Comparison of ENCODE assay signal across 20 cellular contexts in the genomic region with DNA sequence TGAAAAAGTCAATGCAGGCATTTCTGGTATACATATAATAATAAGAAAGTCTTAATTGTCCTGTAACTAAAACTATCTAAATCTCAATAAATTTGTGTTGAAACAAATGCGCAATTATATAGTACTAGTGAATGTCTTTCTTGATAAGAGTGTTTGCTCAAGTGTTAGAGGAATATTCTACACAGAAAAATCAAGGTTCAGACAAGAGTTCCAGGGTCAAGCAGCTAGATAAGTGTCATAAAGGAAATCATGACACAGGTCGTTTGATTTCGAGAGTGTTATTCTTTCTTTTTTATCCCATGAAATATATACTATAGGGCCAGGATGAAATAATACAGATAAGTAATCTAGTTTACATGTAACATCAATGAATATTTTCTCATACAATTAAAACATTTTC.
DNase-seq lines count a peak whose midpoint lies in the region; ATAC-seq, FAIRE-seq and TF ChIP-seq lines count a peak whose summit lies in the region.
"Had no signal": no experiment of that assay in that cellular context is flagged by ENCODE, and none has a peak within 500 bp of the region (broad histone marks: within the 10 kb centered on the region; RNA-seq: fewer than 3 reads in every experiment).

No MANE protein-coding gene starts in this region.

- CTCF ChIA-PET in HepG2 (lab: Yijun Ruan, JAX; ENCODE audit: low intra/inter-chr PET ratio, low total read pairs), result no interaction called here
- CTCF ChIA-PET in activated B cell treated with CpG ODN at 0.5 μM for 24 hours (lab: Charles Lee), result no interaction called here

- H3K9ac ChIP-seq in HepG2 (ENCODE audit: insufficient read depth, low read depth, low read length) (no peak overlapping the region), smooth muscle cell (ENCODE audit: low read depth) (no peak overlapping the region)
- H3K9ac ChIP-seq: GM23248 had no signal

- H3F3A ChIP-seq in smooth muscle cell (ENCODE audit: low read depth), result peaks cover 3% of the 10 kb centered on the region

- TF ChIP-seq EP300 in HepG2 (IDR thresholded peaks at IDR 0.05; ENCODE audit: low read depth in 2 of 2, low read length in 2 of 2), result no peak; a peak in 1 of 4 replicates
- no peak for TF ChIP-seq EP300 in HepG2 (CRISPR knock-in tag; IDR thresholded peaks at IDR 0.05; ENCODE audit: borderline replicate concordance)

- H3K9me3 Mint-ChIP-seq in activated B cell treated with CpG ODN at 0.5 μM for 24 hours, result no peaks in the 10 kb centered on the region

- no peak for TF ChIP-seq CTCF in HepG2 (CRISPR knock-in tag; IDR thresholded peaks at IDR 0.05)
- TF ChIP-seq CTCF in right lobe of liver (IDR thresholded peaks at IDR 0.05), result no peak
- TF ChIP-seq CTCF in activated B cell treated with CpG ODN at 0.5 μM for 24 hours (IDR thresholded peaks at IDR 0.05), result no peak
- TF ChIP-seq CTCF in left lung (IDR thresholded peaks at IDR 0.05), result no peak
- no peak for TF ChIP-seq CTCF in smooth muscle cell (IDR thresholded peaks at IDR 0.05; ENCODE audit: borderline replicate concordance, insufficient read depth, poor library complexity, severe bottlenecking)

- FAIRE-seq in HepG2 (lab: Jason Lieb, UNC) (no peak), small intestine (lab: Jason Lieb, UNC) (peak; percentile 23)
- FAIRE-seq: D721Med, G401.6, GM12891, HTR-8/SVneo had no signal

- H3K79me2 ChIP-seq in HepG2 (ENCODE audit: insufficient read depth, low read length) (peaks cover 22% of the 10 kb centered on the region), smooth muscle cell (ENCODE audit: low read depth) (peaks cover 12% of the 10 kb centered on the region)

- H3K36me3 ChIP-seq in HepG2 (replicated peaks in 1 of 2; ENCODE audit: control insufficient read depth in 1 of 2, insufficient read depth in 2 of 2, low read length in 2 of 2) (no peaks in the 10 kb centered on the region; a peak in 1 of 5 replicates), right lobe of liver (no peaks in the 10 kb centered on the region), left lung (no peaks in the 10 kb centered on the region), small intestine (ENCODE audit: control insufficient read depth in 2 of 2, insufficient read depth in 2 of 2, low read length in 2 of 2) (no peaks in the 10 kb centered on the region), smooth muscle cell (ENCODE audit: low read depth) (no peaks in the 10 kb centered on the region)
- H3K36me3 ChIP-seq: BE2C, HAP-1 had no signal

- H3K9me3 ChIP-seq in HepG2 (ENCODE audit: low read length), result no peaks in the 10 kb centered on the region
- H3K9me3 ChIP-seq in right lobe of liver, result no peaks in the 10 kb centered on the region
- H3K9me3 ChIP-seq in left lung, result no peaks in the 10 kb centered on the region
- no peaks in the 10 kb centered on the region for H3K9me3 ChIP-seq in small intestine (ENCODE audit: control insufficient read depth, low read depth)
- H3K9me3 ChIP-seq in smooth muscle cell (replicated peaks; ENCODE audit: low read depth), result no peaks in the 10 kb centered on the region
- H3K9me3 ChIP-seq: BE2C, Caco-2, HAP-1 had no signal

- no peak overlapping the region for H3K4me3 Mint-ChIP-seq in activated B cell treated with CpG ODN at 0.5 μM for 24 hours
- H3K4me3 Mint-ChIP-seq: CD4-positive, CD25-positive, alpha-beta regulatory T cell; IgD-negative memory B cell had no signal

- DNase-seq in HepG2 (ENCODE audit: low spot score) (no peak), right lobe of liver (no peak), activated B cell treated with CpG ODN at 0.5 μM for 24 hours (no peak), left lung (no peak), small intestine (peak; percentile 66), smooth muscle cell (lab: John Stamatoyannopoulos, UW; ENCODE audit: unreplicated experiment) (no peak), NCI-H1436 treated with DMSO at 0.1 percent for 48 hours (lab: John Stamatoyannopoulos, UW) (no peak), sciatic nerve (ENCODE audit: low spot score) (no peak)
- DNase-seq: 8988T; BE2C; C1 segment of cervical spinal cord; Caco-2; CD4-positive, CD25-positive, alpha-beta regulatory T cell; GM23248 had no signal

- H3K27ac Mint-ChIP-seq in activated B cell treated with CpG ODN at 0.5 μM for 24 hours, result peak overlapping the region; percentile 61

- no peak overlapping the region for H2AFZ ChIP-seq in HepG2 (ENCODE audit: low read length)
- H2AFZ ChIP-seq in smooth muscle cell (ENCODE audit: low read depth), result no peak overlapping the region
- H2AFZ ChIP-seq: GM23248 had no signal

- H3K27ac ChIP-seq in HepG2 (ENCODE audit: extremely low read length, insufficient read depth, low read length) (peak overlapping the region; percentile 71), right lobe of liver (no peak overlapping the region), left lung (no peak overlapping the region), small intestine (ENCODE audit: low read depth in 1 of 2, low read length in 1 of 2) (no peak overlapping the region), smooth muscle cell (ENCODE audit: low read depth) (no peak overlapping the region)
- H3K27ac ChIP-seq: GM23248 had no signal

- in situ Hi-C loops in HepG2 (cut with HindIII; ENCODE audit: extremely low pct_ligation_motif_present, low pct_unique_long_range_greater_than_20kb), result no loop called here

- H3K4me2 ChIP-seq in HepG2 (ENCODE audit: low read depth, low read length) (no peak overlapping the region; the same call in 1 of the 2 replicates), smooth muscle cell (no peak overlapping the region)

- H4K20me1 ChIP-seq in HepG2 (ENCODE audit: insufficient read depth, low read length) (0 out of 2 replicates have a peak, but pooled peaks cover 2% of the 10 kb centered on the region), smooth muscle cell (ENCODE audit: low read depth) (no peaks in the 10 kb centered on the region)

- WGBS in HepG2 (ENCODE audit: low lambda C conversion rate), result 69% methylated on average over 3 of the region's 3 CpGs
- WGBS in right lobe of liver (ENCODE audit: insufficient coverage, low coverage, low lambda C conversion rate, missing lambda C conversion rate), result 88% methylated on average over 3 of the region's 3 CpGs
- WGBS in small intestine, 3 donors, result 23 to 66% (median 36%) methylated on average over 3 of the region's 3 CpGs
- 94% methylated on average over 3 of the region's 3 CpGs for WGBS in smooth muscle cell (ENCODE audit: low lambda C conversion rate)

- no TSS peak for BruUV-seq in HepG2 (replicated peaks; lab: Mats Ljungman, UMichigan)

- ATAC-seq in HepG2, result no peak
- ATAC-seq in right lobe of liver, result no peak
- ATAC-seq in activated B cell treated with CpG ODN at 0.5 μM for 24 hours (ENCODE audit: low read depth), result no peak
- ATAC-seq in left lung, result peak; percentile 48
- no peak for ATAC-seq in sciatic nerve

- H3K4me1 ChIP-seq in HepG2 (ENCODE audit: insufficient read depth, low read length) (peaks cover 100% of the 10 kb centered on the region), right lobe of liver (peaks cover 0 to 20% (median 5%) of the 10 kb centered on the region in 4 donors), left lung (peaks cover 0 to 11% of the 10 kb centered on the region in 2 donors), small intestine (ENCODE audit: control insufficient read depth in 2 of 2, insufficient read depth in 1 of 2, low read depth in 1 of 2, low read length in 1 of 2) (peaks cover 0 to 7% of the 10 kb centered on the region in 2 donors), smooth muscle cell (ENCODE audit: low read depth) (peaks cover 29% of the 10 kb centered on the region)

- peaks cover 14% of the 10 kb centered on the region for H3K36me3 Mint-ChIP-seq in activated B cell treated with CpG ODN at 0.5 μM for 24 hours (ENCODE audit: low read depth)

- H3K27me3 Mint-ChIP-seq in activated B cell treated with CpG ODN at 0.5 μM for 24 hours, result no peaks in the 10 kb centered on the region
- H3K27me3 Mint-ChIP-seq: CD4-positive, CD25-positive, alpha-beta regulatory T cell; IgD-negative memory B cell had no signal

- H3K4me3 ChIP-seq in HepG2 (replicated peaks in 1 of 3; ENCODE audit: insufficient read depth in 1 of 3, low read depth in 2 of 3, low read length in 3 of 3), result no peak overlapping the region
- no peak overlapping the region for H3K4me3 ChIP-seq in right lobe of liver
- H3K4me3 ChIP-seq in left lung, result no peak overlapping the region
- H3K4me3 ChIP-seq in small intestine (ENCODE audit: low read depth in 1 of 2, low read length in 2 of 2), result no peak overlapping the region
- H3K4me3 ChIP-seq in smooth muscle cell, result no peak overlapping the region
- H3K4me3 ChIP-seq: GM23248, HAP-1 had no signal

- H3K27me3 ChIP-seq in HepG2 (ENCODE audit: control insufficient read depth in 1 of 2, insufficient read depth in 2 of 2, low read length in 2 of 2) (no peaks in the 10 kb centered on the region), right lobe of liver (no peaks in the 10 kb centered on the region), left lung (no peaks in the 10 kb centered on the region), small intestine (ENCODE audit: control insufficient read depth in 2 of 2, insufficient read depth in 2 of 2, low read length in 2 of 2) (no peaks in the 10 kb centered on the region), smooth muscle cell (ENCODE audit: low read depth) (no peaks in the 10 kb centered on the region)
- H3K27me3 ChIP-seq: BE2C had no signal

- H3K4me1 Mint-ChIP-seq in activated B cell treated with CpG ODN at 0.5 μM for 24 hours, result peaks cover 44% of the 10 kb centered on the region

- POLR2A ChIA-PET in HepG2 (lab: Yijun Ruan, JAX) (no interaction called here), activated B cell treated with CpG ODN at 0.5 μM for 24 hours (lab: Charles Lee) (interaction anchor here (1.0 kb wide), 1 partner anchor 9 kb away, joined by 3 read pairs; no protein-coding TSS in a partner anchor)

- intact Hi-C loops in HepG2 (cut with micrococcal nuclease; ENCODE audit: unreplicated experiment), result loop anchor here (1.0 kb wide), 1 partner anchor 308 kb away; no protein-coding TSS in a partner anchor
- intact Hi-C loops in right lobe of liver (cut with DNase I), result no loop called here
- intact Hi-C loops in activated B cell treated with CpG ODN at 0.5 μM for 24 hours (cut with micrococcal nuclease), result loop anchor here (5.0 to 10.0 kb wide), 4 partner anchors 306 to 1184 kb away; partner anchors contain the start of gene EPM2A
- intact Hi-C loops in left lung (cut with DNase I), result no loop called here
- intact Hi-C loops in sciatic nerve (cut with DNase I), result no loop called here

- no peak for TF ChIP-seq POLR2A in HepG2 (IDR thresholded peaks at IDR 0.05; ENCODE audit: insufficient read depth in 1 of 2, low read depth in 2 of 2, low read length in 2 of 2)
- no peak for TF ChIP-seq POLR2A in right lobe of liver (IDR thresholded peaks at IDR 0.05)

- no peak for TF ChIP-seq RAD21 in HepG2 (CRISPR knock-in tag; IDR thresholded peaks at IDR 0.05)

TF ChIP-seq in HepG2, 621 proteins besides CTCF, POLR2A, EP300 and RAD21:
- TF ChIP-seq BORCS8-MEF2B (CRISPR knock-in tag; IDR thresholded peaks at IDR 0.05) (no peak), IRF2 (CRISPR knock-in tag; IDR thresholded peaks at IDR 0.05) (no peak)

Comparison
In these comparisons a context has a peak if more than half of its experiments do, and no peak if none do; other contexts are left out.
1. intact Hi-C loops: an anchor here in HepG2 (1.0 kb wide) and activated B cell treated with CpG ODN at 0.5 μM for 24 hours (5.0 to 10.0 kb wide); none called in right lobe of liver, left lung and sciatic nerve.